28 cellular contexts compared by ENCODE assay signal in genomic region chr4:20391912-20392311, GRCh38.
"Had no signal": no experiment of that assay in that cellular context is flagged by ENCODE, and none has a peak within 500 bp of the region (broad histone marks: within the 10 kb centered on the region; RNA-seq: fewer than 3 reads in every experiment).

No MANE protein-coding gene starts in this region.

- H3K36me3 ChIP-seq: MG63 had no signal

- H3K9me3 ChIP-seq: MG63 had no signal

- H3K4me3 ChIP-seq: MG63 had no signal

- DNase-seq: Karpas-422, Kasumi-1, KG1, MM.1S, MV-4-11, NCI-H1048, NCI-H1092, NCI-H1417 treated with DMSO at 0.1 percent for 48 hours, NCI-H1436, NCI-H1436 treated with DMSO at 0.1 percent for 48 hours, NCI-H146, NCI-H1694, NCI-H1694 treated with DMSO at 0.1 percent for 48 hours, NCI-H1930, NCI-H2029, NCI-H2029 treated with DMSO at 0.1 percent for 48 hours, NCI-H2081 treated with DMSO at 0.1 percent for 48 hours, NCI-H2107, NCI-H2171, NCI-H2171 treated with DMSO at 0.1 percent for 48 hours, NCI-H2227 treated with DMSO at 0.1 percent for 48 hours, NCI-H226, NCI-H345, NCI-H446 treated with DMSO at 0.1 percent for 48 hours, NCI-H510A, NCI-H510A treated with DMSO at 0.1 percent for 48 hours had no signal

- H3K4me2 ChIP-seq: KMS-11 had no signal

- H3K27ac ChIP-seq: KMS-11 had no signal

- H3K27me3 ChIP-seq: MG63 had no signal
